ENCODE assay signal across 12 cellular contexts in genomic region chr10:44863344-44864041, GRCh38. TPM values are rescaled to one million over a fixed set of nuclear protein-coding genes. Genes with fewer than 3 reads are reported as not detected.
A peak's percentile ranks its signal among the peaks of the same experiment; 100 is the strongest.
DNase-seq lines count a peak whose midpoint lies in the region; ATAC-seq, FAIRE-seq and TF ChIP-seq lines count a peak whose summit lies in the region.
"Had no signal": no experiment of that assay in that cellular context is flagged by ENCODE, and none has a peak within 500 bp of the region (broad histone marks: within the 10 kb centered on the region; RNA-seq: fewer than 3 reads in every experiment).

No MANE protein-coding gene starts in this region.

- 58 to 64% (median 62%) methylated on average over 15 of the region's 15 CpGs for WGBS in stomach, 5 donors

- no peaks in the 10 kb centered on the region for H3K9me3 ChIP-seq in CD8-positive, alpha-beta memory T cell (ENCODE audit: low read length)
- no peaks in the 10 kb centered on the region for H3K9me3 ChIP-seq in stomach
- H3K9me3 ChIP-seq: tibial artery had no signal

- CTCF ChIA-PET in CD8-positive, alpha-beta memory T cell (lab: Charles Lee): interaction anchor here (0.8 to 1.7 kb wide), 6 partner anchors 9 to 1193 kb away, joined by 3 to 8 read pairs (median 4); no protein-coding TSS in a partner anchor

- H3K4me1 ChIP-seq in CD8-positive, alpha-beta memory T cell (ENCODE audit: insufficient read depth, low read length): peaks cover 4% of the 10 kb centered on the region
- peaks cover 15 to 34% (median 26%) of the 10 kb centered on the region in 4 donors for H3K4me1 ChIP-seq in stomach

- no peak overlapping the region for H3K27ac ChIP-seq in CD8-positive, alpha-beta memory T cell (ENCODE audit: low read depth, low read length)
- no peak overlapping the region for H3K27ac ChIP-seq in stomach

- ATAC-seq in naive thymus-derived CD8-positive, alpha-beta T cell: peak; percentile 45 to 87
- ATAC-seq in GM18909 (IDR thresholded peaks at IDR 0.05; ENCODE audit: poor library complexity, unreplicated experiment): no peak

- peak overlapping the region in 6 of 7 donors; percentile 1 to 93 (median 86) for H3K4me3 Mint-ChIP-seq in CD8-positive, alpha-beta memory T cell
- peak overlapping the region; percentile 87 to 96 (median 93) for H3K4me3 Mint-ChIP-seq in naive thymus-derived CD8-positive, alpha-beta T cell

- peaks cover 14 to 18% (median 16%) of the 10 kb centered on the region in 3 donors for H3K4me1 Mint-ChIP-seq in CD8-positive, alpha-beta memory T cell
- peaks cover 14 to 19% (median 17%) of the 10 kb centered on the region in 4 donors for H3K4me1 Mint-ChIP-seq in naive thymus-derived CD8-positive, alpha-beta T cell

- peaks cover 19 to 52% of the 10 kb centered on the region in 2 donors for H3K27me3 Mint-ChIP-seq in CD8-positive, alpha-beta memory T cell
- peaks cover 27 to 57% (median 34%) of the 10 kb centered on the region in 5 donors for H3K27me3 Mint-ChIP-seq in naive thymus-derived CD8-positive, alpha-beta T cell

- POLR2A ChIA-PET in CD8-positive, alpha-beta memory T cell (lab: Charles Lee): no interaction called here
- POLR2A ChIA-PET in naive thymus-derived CD8-positive, alpha-beta T cell (lab: Charles Lee): no interaction called here

- FAIRE-seq in GM19239 (lab: Jason Lieb, UNC): no peak

- H3K36me3 ChIP-seq in CD8-positive, alpha-beta memory T cell (ENCODE audit: insufficient read depth, low read length): no peaks in the 10 kb centered on the region
- H3K36me3 ChIP-seq in stomach: no peaks in the 10 kb centered on the region
- H3K36me3 ChIP-seq: tibial artery had no signal

- peaks cover 0 to 1% (median 0%) of the 10 kb centered on the region in 3 donors for H3K36me3 Mint-ChIP-seq in CD8-positive, alpha-beta memory T cell
- H3K36me3 Mint-ChIP-seq in naive thymus-derived CD8-positive, alpha-beta T cell: no peaks in the 10 kb centered on the region

- intact Hi-C loops in stomach (cut with DNase I; ENCODE audit: low total_unique reads): no loop called here

- H3K4me3 ChIP-seq in CD8-positive, alpha-beta memory T cell (ENCODE audit: low read length): peak overlapping the region; percentile 66
- H3K4me3 ChIP-seq in Jurkat, Clone E6-1 (ENCODE audit: low read length): no peak overlapping the region
- no peak overlapping the region for H3K4me3 ChIP-seq in stomach

- DNase-seq in CD8-positive, alpha-beta memory T cell: peak in 2 of 5 donors; percentile 30 to 67
- peak; percentile 62 for DNase-seq in Jurkat, Clone E6-1 (ENCODE audit: low read depth, low spot score)
- peak; percentile 37 for DNase-seq in central memory CD4-positive, alpha-beta T cell
- peak in 7 of 10 donors; percentile 21 to 73 (median 49) for DNase-seq in naive thymus-derived CD8-positive, alpha-beta T cell
- no peak for DNase-seq in stomach
- no peak for DNase-seq in SKM-1 (lab: John Stamatoyannopoulos, UW; ENCODE audit: unreplicated experiment)
- no peak for DNase-seq in GM19239 (ENCODE audit: insufficient read length, low spot score)
- DNase-seq: Karpas-422 had no signal

- TF ChIP-seq POLR2A in stomach (IDR thresholded peaks at IDR 0.05): no peak

- no peak for TF ChIP-seq EP300 in stomach (IDR thresholded peaks at IDR 0.05)

- H3K27me3 ChIP-seq in CD8-positive, alpha-beta memory T cell (ENCODE audit: insufficient read depth, low read length, poor library complexity, severe bottlenecking): peaks cover 12% of the 10 kb centered on the region
- peaks cover 0 to 29% (median 2%) of the 10 kb centered on the region in 3 donors for H3K27me3 ChIP-seq in stomach
- H3K27me3 ChIP-seq: tibial artery had no signal

- H3K27ac Mint-ChIP-seq in CD8-positive, alpha-beta memory T cell: peak overlapping the region in 1 of 8 donors; percentile 55
- H3K27ac Mint-ChIP-seq in naive thymus-derived CD8-positive, alpha-beta T cell: peak overlapping the region in 5 of 10 donors; percentile 41 to 95 (median 87)

- TF ChIP-seq CTCF in stomach (IDR thresholded peaks at IDR 0.05): no peak

- H3K9me3 Mint-ChIP-seq in CD8-positive, alpha-beta memory T cell: no peaks in the 10 kb centered on the region
- no peaks in the 10 kb centered on the region for H3K9me3 Mint-ChIP-seq in naive thymus-derived CD8-positive, alpha-beta T cell

RNA-seq across cellular contexts. Expression of gene TMEM72, which starts 47.6 kb away (rescaled TPM):
- not detected for total RNA-seq in CD8-positive, alpha-beta memory T cell
- not detected for polyA plus RNA-seq in CD8-positive, alpha-beta memory T cell
- polyA plus RNA-seq in Jurkat, Clone E6-1 (2012; ENCODE audit: insufficient read depth, insufficient read length): not detected
- total RNA-seq in naive thymus-derived CD8-positive, alpha-beta T cell: not detected
- not detected for polyA plus RNA-seq in naive thymus-derived CD8-positive, alpha-beta T cell
- total RNA-seq in stomach: 10 to 100 TPM in 1 of 5 donors, 1 to 10 TPM in 1, not detected in 3; 1.3 to 30.4 TPM
- under 1 TPM in 1 of 3 donors, not detected in 2; 0.13 TPM for polyA plus RNA-seq in stomach
- total RNA-seq: dermis blood vessel endothelial cell; T-helper 2 cell treated with Interferon-gamma antibody and Interleukin-4, amounts not matched to agents 100 ng/mL and 5 ng/mL, for 36 hours had no signal

Comparison
In these comparisons a context has a peak if more than half of its experiments do, and no peak if none do; other contexts are left out.
1. DNase-seq: peak in Jurkat, Clone E6-1 (single experiment), central memory CD4-positive, alpha-beta T cell (single experiment) and naive thymus-derived CD8-positive, alpha-beta T cell (7 of 10); none in stomach (single experiment), SKM-1 (single experiment) and GM19239 (single experiment).